Comparison of ENCODE assay signal across 8 cellular contexts in the genomic region with DNA sequence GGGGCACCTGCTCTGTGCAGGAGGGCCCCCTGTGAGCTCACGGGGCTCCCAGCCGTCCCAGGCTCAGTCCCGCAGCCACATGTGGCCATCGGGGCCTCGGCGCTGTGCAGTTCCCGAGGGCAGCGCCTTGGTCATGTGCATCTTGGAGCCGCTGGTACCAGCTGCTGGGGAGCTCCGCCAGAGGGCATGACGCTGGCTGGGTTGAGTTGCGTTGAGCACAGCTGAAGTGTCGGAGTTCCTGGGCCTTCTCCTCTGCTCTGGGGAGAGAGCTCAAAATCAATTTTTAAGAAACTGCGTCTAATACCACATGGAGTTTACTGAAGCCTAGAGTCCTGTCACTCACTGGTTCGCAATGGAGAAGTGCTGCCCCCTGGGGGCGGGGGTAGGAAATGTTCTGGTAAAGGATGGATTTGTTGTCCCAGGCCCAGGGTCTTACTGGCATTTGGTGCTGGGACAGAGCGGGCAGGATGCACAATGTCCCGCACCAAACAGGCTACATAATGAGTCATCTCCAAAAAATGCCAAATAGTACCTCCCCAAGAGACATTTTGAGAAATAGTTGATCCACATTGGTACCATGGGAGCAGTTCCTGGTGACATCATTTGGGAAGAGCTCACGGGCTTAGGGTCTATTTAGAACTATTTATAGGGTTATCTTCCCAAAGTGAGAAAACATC. TPM values are rescaled to one million over a fixed set of nuclear protein-coding genes. Genes with fewer than 3 reads are reported as not detected.
DNase-seq lines count a peak whose midpoint lies in the region; ATAC-seq and TF ChIP-seq lines count a peak whose summit lies in the region.

No MANE protein-coding gene starts in this region.

- TF ChIP-seq CTCF in GM12872 (IDR thresholded peaks at IDR 0.05; ENCODE audit: insufficient read depth, low read depth, low read length) (peak; percentile 83), cardiac muscle cell (IDR thresholded peaks at IDR 0.05; ENCODE audit: low read depth, low read length) (peak; percentile 78), prostate gland (IDR thresholded peaks at IDR 0.05) (peak; percentile 61 to 86 (median 74))

- ATAC-seq in HG02973 (IDR thresholded peaks at IDR 0.05; ENCODE audit: unreplicated experiment), result no peak

- H3K27me3 ChIP-seq in SJCRH30 (no peaks in the 10 kb centered on the region), cardiac muscle cell (no peaks in the 10 kb centered on the region), prostate gland (replicated peaks; ENCODE audit: insufficient read depth) (no peaks in the 10 kb centered on the region)

- 67% methylated on average over 19 of the region's 19 CpGs for WGBS in prostate gland

- H3K36me3 Mint-ChIP-seq in activated naive CD4-positive, alpha-beta T cell treated with anti-CD3 and anti-CD28 coated beads, Interleukin-2, amount 10 ng/mL, durations not matched to agents 7 days and 5 days, result no peaks in the 10 kb centered on the region

- peak overlapping the region; percentile 15 for H3K4me3 ChIP-seq in SJCRH30
- no peak overlapping the region for H3K4me3 ChIP-seq in cardiac muscle cell
- H3K4me3 ChIP-seq in prostate gland, result no peak overlapping the region

- H3K4me1 ChIP-seq in SJCRH30, result peaks cover 15% of the 10 kb centered on the region
- no peaks in the 10 kb centered on the region for H3K4me1 ChIP-seq in cardiac muscle cell (ENCODE audit: low read depth)
- H3K4me1 ChIP-seq in prostate gland (replicated peaks), result no peaks in the 10 kb centered on the region

- H3K27ac Mint-ChIP-seq in activated naive CD4-positive, alpha-beta T cell treated with anti-CD3 and anti-CD28 coated beads, Interleukin-2, amount 10 ng/mL, durations not matched to agents 7 days and 5 days, result no peak overlapping the region

- H3K27me3 Mint-ChIP-seq in activated naive CD4-positive, alpha-beta T cell treated with anti-CD3 and anti-CD28 coated beads, Interleukin-2, amount 10 ng/mL, durations not matched to agents 7 days and 5 days, result peaks cover 12% of the 10 kb centered on the region

- no peak for TF ChIP-seq POLR2A in prostate gland (IDR thresholded peaks at IDR 0.05)

- DNase-seq in LoVo (ENCODE audit: low spot score), result peak; percentile 37
- peak; percentile 86 to 95 for DNase-seq in SJCRH30
- peak; percentile 71 for DNase-seq in activated naive CD4-positive, alpha-beta T cell treated with anti-CD3 and anti-CD28 coated beads, Interleukin-2, amount 10 ng/mL, durations not matched to agents 7 days and 5 days
- DNase-seq in cardiac muscle cell (ENCODE audit: low read depth in 1 of 2, low spot score in 1 of 2), result peak; percentile 54 to 72
- peak; percentile 50 for DNase-seq in prostate gland (ENCODE audit: low spot score)
- no peak for DNase-seq in mesenteric fat pad (ENCODE audit: low spot score)

- H3K4me3 Mint-ChIP-seq in activated naive CD4-positive, alpha-beta T cell treated with anti-CD3 and anti-CD28 coated beads, Interleukin-2, amount 10 ng/mL, durations not matched to agents 7 days and 5 days, result no peak overlapping the region

- H3K9me3 Mint-ChIP-seq in activated naive CD4-positive, alpha-beta T cell treated with anti-CD3 and anti-CD28 coated beads, Interleukin-2, amount 10 ng/mL, durations not matched to agents 7 days and 5 days, result no peaks in the 10 kb centered on the region

- H3K27ac ChIP-seq in SJCRH30, result peak overlapping the region; percentile 48
- peak overlapping the region; percentile 28 for H3K27ac ChIP-seq in cardiac muscle cell
- H3K27ac ChIP-seq in prostate gland, result peak overlapping the region; percentile 49 to 50

- H3K9me3 ChIP-seq in SJCRH30 (replicated peaks) (no peaks in the 10 kb centered on the region), cardiac muscle cell (ENCODE audit: low read depth) (no peaks in the 10 kb centered on the region), prostate gland (no peaks in the 10 kb centered on the region)

- intact Hi-C loops in prostate gland (cut with DNase I), result loop anchor here (10.0 kb wide), 2 partner anchors 228 to 448 kb away; a partner anchor contains a TSS

- CTCF ChIA-PET in activated naive CD4-positive, alpha-beta T cell treated with anti-CD3 and anti-CD28 coated beads, Interleukin-2, amount 10 ng/mL, durations not matched to agents 7 days and 5 days (lab: Charles Lee), result interaction anchor here (0.6 to 9.8 kb wide), 39 partner anchors 8 to 1076 kb away, joined by 3 to 147 read pairs (median 4); a partner anchor contains a TSS

- no peaks in the 10 kb centered on the region for H3K36me3 ChIP-seq in SJCRH30
- H3K36me3 ChIP-seq in cardiac muscle cell, result peaks cover 24% of the 10 kb centered on the region
- H3K36me3 ChIP-seq in prostate gland, result peaks cover 2 to 5% of the 10 kb centered on the region in 2 donors

- no peaks in the 10 kb centered on the region for H3K4me1 Mint-ChIP-seq in activated naive CD4-positive, alpha-beta T cell treated with anti-CD3 and anti-CD28 coated beads, Interleukin-2, amount 10 ng/mL, durations not matched to agents 7 days and 5 days

RNA-seq across cellular contexts. Expression of a gene that starts 48.8 kb away (rescaled TPM):
- total RNA-seq in SJCRH30 (2014; rRNA removed; shearing (Covaris generic)), result 0.12 and 0.38 TPM in 2 replicates
- total RNA-seq in cardiac muscle cell (32.6 and 50.5 TPM in 2 replicates), prostate gland (100 to 1,000 TPM; 224 to 392 TPM), mesenteric fat pad (3.8 TPM)
- polyA plus RNA-seq in cardiac muscle cell, result 27.1 and 36.8 TPM in 2 replicates
